In the genomic region with DNA sequence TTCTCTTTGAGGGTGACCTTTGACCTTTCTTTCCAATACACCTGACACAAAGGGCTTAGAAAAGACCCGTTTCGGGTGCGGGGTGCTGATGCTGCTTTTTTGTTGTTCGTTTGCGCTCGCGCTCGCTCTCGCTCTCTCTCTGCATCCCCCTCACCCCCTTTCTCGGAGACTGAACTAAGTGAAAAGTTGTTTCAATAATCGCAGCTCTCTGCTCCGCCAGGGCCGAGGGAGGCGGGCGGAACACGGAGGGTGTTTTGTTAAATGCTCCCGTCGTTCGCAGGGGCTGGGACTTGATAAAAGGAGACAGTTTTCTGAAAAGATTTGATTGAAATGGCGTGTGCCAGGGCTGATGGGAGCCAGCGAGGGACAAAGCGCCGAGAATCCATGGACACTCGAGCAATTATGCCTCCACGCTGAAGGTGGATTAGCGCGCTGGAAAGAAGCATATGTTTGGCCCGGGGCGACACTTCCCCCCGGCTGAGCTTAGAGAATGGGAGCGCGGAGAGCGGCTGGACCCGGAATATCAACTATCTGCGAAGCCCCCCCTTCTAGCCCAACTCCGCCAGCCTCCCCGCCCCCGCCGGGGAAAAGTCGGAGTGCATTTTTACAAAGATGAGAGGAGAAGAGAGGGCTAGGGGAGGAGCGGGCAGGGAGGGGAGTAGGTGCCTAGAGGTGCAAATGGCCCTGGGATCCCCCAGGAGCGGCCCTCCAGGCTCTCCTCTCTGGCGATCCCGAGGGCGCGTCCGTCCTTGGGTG, we compare ENCODE assay signal across 1 cellular context.
TF ChIP-seq lines count a peak whose summit lies in the region.

No MANE protein-coding gene starts in this region.

TF ChIP-seq in H1, 55 proteins besides CTCF, POLR2A, EP300 and RAD21:
- TF ChIP-seq ASH2L (IDR thresholded peaks at IDR 0.05; ENCODE audit: low read length) (peak; percentile 36), ZNF274 (IDR thresholded peaks at IDR 0.05; ENCODE audit: borderline replicate concordance, extremely low read depth, low read length) (no peak), RNF2 (IDR thresholded peaks at IDR 0.05; ENCODE audit: borderline replicate concordance, low read depth, low read length, missing control alignments, poor library complexity, severe bottlenecking) (peak; percentile 86), FOSL1 (IDR thresholded peaks at IDR 0.05; ENCODE audit: insufficient read depth, low read depth, low read length) (no peak), NANOG (IDR thresholded peaks at IDR 0.05; ENCODE audit: insufficient read depth, low read depth, low read length, poor library complexity, severe bottlenecking) (no peak)
